8 cellular contexts compared by ENCODE assay signal in genomic region chr20:297098-297924, GRCh38. TPM values are rescaled to one million over a fixed set of nuclear protein-coding genes. Genes with fewer than 3 reads are reported as not detected.
A peak's percentile ranks its signal among the peaks of the same experiment; 100 is the strongest.
DNase-seq lines count a peak whose midpoint lies in the region; ATAC-seq and TF ChIP-seq lines count a peak whose summit lies in the region.

A gene with protein sequence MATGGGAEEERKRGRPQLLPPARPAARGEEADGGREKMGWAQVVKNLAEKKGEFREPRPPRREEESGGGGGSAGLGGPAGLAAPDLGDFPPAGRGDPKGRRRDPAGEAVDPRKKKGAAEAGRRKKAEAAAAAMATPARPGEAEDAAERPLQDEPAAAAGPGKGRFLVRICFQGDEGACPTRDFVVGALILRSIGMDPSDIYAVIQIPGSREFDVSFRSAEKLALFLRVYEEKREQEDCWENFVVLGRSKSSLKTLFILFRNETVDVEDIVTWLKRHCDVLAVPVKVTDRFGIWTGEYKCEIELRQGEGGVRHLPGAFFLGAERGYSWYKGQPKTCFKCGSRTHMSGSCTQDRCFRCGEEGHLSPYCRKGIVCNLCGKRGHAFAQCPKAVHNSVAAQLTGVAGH (plus strand): TSS chr20:297570. CDS start chr20:297587, 17 bp downstream.

- H3K9me3 ChIP-seq in adrenal gland (replicated peaks in 1 of 3) (no peaks in the 10 kb centered on the region), heart right ventricle (no peaks in the 10 kb centered on the region)

- H3K27me3 ChIP-seq in adrenal gland, result no peaks in the 10 kb centered on the region
- H3K27me3 ChIP-seq in heart right ventricle, result no peaks in the 10 kb centered on the region

- peak within 1 kb of the TSS; percentile 96 for H3K4me3 Mint-ChIP-seq in progenitor cell of endocrine pancreas (ENCODE audit: low read depth)

- H3K27ac ChIP-seq in adrenal gland (peak within 1 kb of the TSS; percentile 88 to 100 (median 98)), heart right ventricle (peak within 1 kb of the TSS; percentile 97 to 100 (median 99))

- peak; percentile 80 for ATAC-seq in HG02798 (IDR thresholded peaks at IDR 0.05; ENCODE audit: poor library complexity, unreplicated experiment)
- peak; percentile 86 to 94 (median 92) for ATAC-seq in heart right ventricle

- peaks cover 26% of the 10 kb centered on the region for H3K4me1 Mint-ChIP-seq in progenitor cell of endocrine pancreas (ENCODE audit: low read depth)

- 0% methylated on average over 47 to 98 of the region's 99 CpGs for WGBS in adrenal gland, 4 donors
- WGBS in heart right ventricle, 2 donors, result 0 to 1% methylated on average over 80 to 99 of the region's 99 CpGs

- H3K36me3 ChIP-seq in adrenal gland (replicated peaks in 1 of 2) (no peaks in the 10 kb centered on the region), heart right ventricle (peaks cover 0 to 4% (median 0%) of the 10 kb centered on the region in 9 donors)

- no peaks in the 10 kb centered on the region for H3K9me3 Mint-ChIP-seq in progenitor cell of endocrine pancreas (ENCODE audit: low read depth)

- peak; percentile 62 to 74 for TF ChIP-seq POLR2A in adrenal gland (IDR thresholded peaks at IDR 0.05)

- H3K4me1 ChIP-seq in adrenal gland (replicated peaks in 1 of 2) (peaks cover 40% of the 10 kb centered on the region in 2 donors), heart right ventricle (peaks cover 4 to 52% (median 46%) of the 10 kb centered on the region in 9 donors)

- peaks cover 4% of the 10 kb centered on the region for H3K36me3 Mint-ChIP-seq in progenitor cell of endocrine pancreas (ENCODE audit: insufficient read depth)

- H3K4me3 ChIP-seq in adrenal gland (peak within 1 kb of the TSS; percentile 14 to 94 (median 70)), heart right ventricle (peak within 1 kb of the TSS; percentile 70 to 96 (median 92))

- DNase-seq in GM13976 (ENCODE audit: low spot score), result peak; percentile 94
- DNase-seq in NCI-H1436 (lab: John Stamatoyannopoulos, UW), result peak; percentile 90
- DNase-seq in adrenal gland, result peak; percentile 87 to 94 (median 92)
- DNase-seq in heart right ventricle, result peak; percentile 83 to 87
- DNase-seq in progenitor cell of endocrine pancreas (ENCODE audit: low spot score, unreplicated experiment), result peak; percentile 76
- peak; percentile 87 for DNase-seq in ureter (ENCODE audit: low spot score)

- no peak for TF ChIP-seq CTCF in GM13976 (IDR thresholded peaks at IDR 0.05; ENCODE audit: borderline replicate concordance, control extremely low read depth, extremely low read depth, insufficient read depth, missing control alignments)
- TF ChIP-seq CTCF in adrenal gland (IDR thresholded peaks at IDR 0.05), result peak in 3 of 6 experiments; percentile 12 to 20 (median 18)
- peak in 3 of 9 donors; percentile 34 to 46 (median 42) for TF ChIP-seq CTCF in heart right ventricle (IDR thresholded peaks at IDR 0.05)
- TF ChIP-seq CTCF in progenitor cell of endocrine pancreas (IDR thresholded peaks at IDR 0.05; ENCODE audit: unreplicated experiment), result peak; percentile 42

- in situ Hi-C loops in GM13976 (cut with MboI; ENCODE audit: low sequenced_read_pairs, unreplicated experiment), result no loop called here

- intact Hi-C loops in T-helper 1 cell treated with Interleukin-12 subunit alpha and Interleukin-12 subunit beta and Interleukin-4 antibody, amounts not matched to agents 30 ng/mL and 1 ng/mL, for 36 hours (cut with micrococcal nuclease), result loop anchor here (1.0 kb wide), 2 partner anchors 28 to 33 kb away; partner anchors contain the start of gene SOX12
- intact Hi-C loops in adrenal gland (cut with DNase I), result no loop called here
- intact Hi-C loops in heart right ventricle (cut with DNase I), result loop anchor here in 1 of 10 donors (2.0 kb wide), 1 partner anchor 27 kb away; the partner anchor contains the start of gene SOX12

- H3K27ac Mint-ChIP-seq in progenitor cell of endocrine pancreas, result peak within 1 kb of the TSS; percentile 99

- peaks cover 4% of the 10 kb centered on the region for H3K27me3 Mint-ChIP-seq in progenitor cell of endocrine pancreas

RNA-seq across cellular contexts. Expression of the gene that starts here (rescaled TPM):
- total RNA-seq in T-helper 1 cell treated with Interleukin-12 subunit alpha and Interleukin-12 subunit beta and Interleukin-4 antibody, amounts not matched to agents 30 ng/mL and 1 ng/mL, for 36 hours, result 25.0 and 25.2 TPM in 2 replicates
- total RNA-seq in adrenal gland (10 to 100 TPM; 14.5 to 21.8 (median 17.3) TPM), heart right ventricle (10 to 100 TPM in 7 of 10 donors, 1 to 10 TPM in 3; 8.2 to 12.8 (median 10.7) TPM), progenitor cell of endocrine pancreas (30.5 and 31.2 TPM in 2 replicates), ureter (16.0 TPM)
- polyA plus RNA-seq in adrenal gland (10 to 100 TPM; 11.1 to 11.5 (median 11.5) TPM), heart right ventricle (10 to 100 TPM in 1 of 2 donors, 1 to 10 TPM in 1; 7.7 to 10.8 TPM)

Comparison
In these comparisons a context has a peak if more than half of its experiments do, and no peak if none do; other contexts are left out.
1. Peak in every context shown above with its lines: DNase-seq, ATAC-seq, H3K4me3 ChIP-seq and H3K27ac ChIP-seq.